19 cellular contexts compared by ENCODE assay signal in the genomic region with DNA sequence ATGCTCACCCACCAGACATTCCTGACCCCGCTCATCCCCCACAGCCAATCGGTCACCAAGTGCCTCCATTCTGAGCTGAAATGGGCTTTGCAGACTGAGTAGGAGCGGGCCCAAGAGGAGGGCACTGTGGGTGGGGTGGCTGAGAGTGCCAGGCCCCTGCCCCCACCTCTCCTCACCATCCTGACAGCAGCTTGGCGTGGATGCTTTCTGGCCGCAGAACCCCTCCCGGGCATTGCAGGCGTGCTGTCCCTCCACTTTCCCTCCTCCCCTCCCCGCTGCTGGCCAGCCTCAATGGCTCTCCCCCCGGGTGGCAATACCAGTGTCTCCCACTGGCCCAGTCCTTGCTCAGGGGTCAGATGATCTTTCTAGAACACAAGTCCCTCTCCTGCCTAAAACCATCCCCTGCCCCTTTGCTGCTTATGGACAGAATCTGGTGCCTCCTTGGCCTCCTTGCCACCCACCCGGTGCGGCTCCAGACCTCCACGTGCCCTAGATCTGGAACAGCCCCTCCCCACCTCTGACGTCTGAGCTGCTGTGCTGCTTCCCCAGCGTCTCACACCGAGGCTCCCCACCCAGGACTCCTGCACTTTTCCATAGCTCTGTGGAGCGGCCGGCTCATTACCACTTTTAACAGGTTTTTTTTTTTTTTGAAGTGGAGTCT. TPM values are rescaled to one million over a fixed set of nuclear protein-coding genes. Genes with fewer than 3 reads are reported as not detected.
A peak's percentile ranks its signal among the peaks of the same experiment; 100 is the strongest.
DNase-seq lines count a peak whose midpoint lies in the region; ATAC-seq, FAIRE-seq and TF ChIP-seq lines count a peak whose summit lies in the region.
"Had no signal": no experiment of that assay in that cellular context is flagged by ENCODE, and none has a peak within 500 bp of the region (broad histone marks: within the 10 kb centered on the region; RNA-seq: fewer than 3 reads in every experiment).

No MANE protein-coding gene starts in this region.

- TF ChIP-seq EP300 in HepG2 (IDR thresholded peaks at IDR 0.05; ENCODE audit: low read depth in 2 of 2, low read length in 2 of 2) (no peak), HepG2 (CRISPR knock-in tag; IDR thresholded peaks at IDR 0.05; ENCODE audit: borderline replicate concordance) (no peak), suprapubic skin (IDR thresholded peaks at IDR 0.05) (no peak)

- no peaks in the 10 kb centered on the region for H3K36me3 ChIP-seq in right atrium auricular region
- H3K36me3 ChIP-seq in HepG2 (replicated peaks in 1 of 2; ENCODE audit: control insufficient read depth in 1 of 2, insufficient read depth in 2 of 2, low read length in 2 of 2), result no peaks in the 10 kb centered on the region
- H3K36me3 ChIP-seq in suprapubic skin, result no peaks in the 10 kb centered on the region
- H3K36me3 ChIP-seq in mucosa of descending colon (ENCODE audit: low read depth), result no peaks in the 10 kb centered on the region

- TF ChIP-seq POLR2A in HepG2 (IDR thresholded peaks at IDR 0.05; ENCODE audit: insufficient read depth in 1 of 2, low read depth in 2 of 2, low read length in 2 of 2) (no peak), suprapubic skin (IDR thresholded peaks at IDR 0.05) (no peak)

- H3K4me1 ChIP-seq in right atrium auricular region (peaks cover 0 to 25% of the 10 kb centered on the region in 2 donors), HepG2 (ENCODE audit: insufficient read depth, low read length) (no peaks in the 10 kb centered on the region), suprapubic skin (no peaks in the 10 kb centered on the region), mucosa of descending colon (ENCODE audit: low read depth) (no peaks in the 10 kb centered on the region)

- FAIRE-seq in HepG2 (lab: Jason Lieb, UNC), result no peak
- FAIRE-seq: H1 had no signal

- no TSS peak for BruUV-seq in HepG2 (replicated peaks; lab: Mats Ljungman, UMichigan)

- H3K27me3 ChIP-seq in right atrium auricular region (no peaks in the 10 kb centered on the region), HepG2 (ENCODE audit: control insufficient read depth in 1 of 2, insufficient read depth in 2 of 2, low read length in 2 of 2) (peaks cover 17 to 87% of the 10 kb centered on the region in 2 experiments), suprapubic skin (peaks cover 70% of the 10 kb centered on the region)

- H3K4me3 Mint-ChIP-seq in chondrocyte (ENCODE audit: unreplicated experiment) (no peak overlapping the region), T-cell (no peak overlapping the region)
- H3K4me3 Mint-ChIP-seq: CD8-positive, alpha-beta memory T cell had no signal

- in situ Hi-C loops in HepG2 (cut with HindIII; ENCODE audit: extremely low pct_ligation_motif_present, low pct_unique_long_range_greater_than_20kb), result no loop called here

- H3K36me3 Mint-ChIP-seq in chondrocyte (ENCODE audit: low read depth) (no peaks in the 10 kb centered on the region), T-cell (no peaks in the 10 kb centered on the region)
- H3K36me3 Mint-ChIP-seq: CD8-positive, alpha-beta memory T cell had no signal

- CTCF ChIA-PET in HepG2 (lab: Yijun Ruan, JAX; ENCODE audit: low intra/inter-chr PET ratio, low total read pairs) (no interaction called here), T-cell (lab: Charles Lee) (interaction anchor here in 1 of 2 donors (0.6 kb wide), 1 partner anchor 134 kb away, joined by 7 read pairs; no protein-coding TSS in a partner anchor)

- H3K4me2 ChIP-seq in HepG2 (ENCODE audit: low read depth, low read length), result no peak overlapping the region

- H3K27me3 Mint-ChIP-seq in chondrocyte (ENCODE audit: low read depth) (peaks cover 39% of the 10 kb centered on the region), T-cell (peaks cover 7 to 21% of the 10 kb centered on the region in 2 donors)

- H3K9ac ChIP-seq in HepG2 (ENCODE audit: insufficient read depth, low read depth, low read length), result no peak overlapping the region

- 11% methylated on average over 15 of the region's 17 CpGs for WGBS in HepG2 (ENCODE audit: low lambda C conversion rate)
- WGBS in suprapubic skin, result 73% methylated on average over 13 of the region's 17 CpGs

- POLR2A ChIA-PET in HepG2 (lab: Yijun Ruan, JAX), result no interaction called here
- POLR2A ChIA-PET in T-cell (lab: Charles Lee), result no interaction called here

- H3K27ac ChIP-seq in right atrium auricular region (no peak overlapping the region), HepG2 (ENCODE audit: extremely low read length, insufficient read depth, low read length) (no peak overlapping the region), suprapubic skin (no peak overlapping the region)

- no peak for TF ChIP-seq RAD21 in HepG2 (CRISPR knock-in tag; IDR thresholded peaks at IDR 0.05)

- DNase-seq in left cardiac atrium (peak; percentile 9), right atrium auricular region (ENCODE audit: low spot score) (no peak), chondrocyte (ENCODE audit: low spot score) (peak; percentile 90), HepG2 (ENCODE audit: low spot score) (no peak), suprapubic skin (ENCODE audit: low spot score in 2 of 2) (peak; percentile 50 to 69), T-cell (no peak), mucosa of descending colon (no peak)
- DNase-seq: Karpas-422, MM.1S, NCI-H1105 treated with DMSO at 0.1 percent for 48 hours, NCI-H1930, NCI-H2171, SHP77 treated with DMSO at 0.1 percent for 48 hours had no signal

- H3K79me2 ChIP-seq in HepG2 (ENCODE audit: insufficient read depth, low read length), result no peaks in the 10 kb centered on the region

- ATAC-seq in left cardiac atrium (no peak), HepG2 (no peak), HG03175 (IDR thresholded peaks at IDR 0.05; ENCODE audit: unreplicated experiment) (no peak), T-cell (replicated peaks in 1 of 4) (no peak), mucosa of descending colon (no peak)
- ATAC-seq: Panc1 had no signal

- no peak overlapping the region for H2AFZ ChIP-seq in HepG2 (ENCODE audit: low read length)

- H3K4me1 Mint-ChIP-seq in chondrocyte (ENCODE audit: low read depth), result peaks cover under 1% of the 10 kb centered on the region
- H3K4me1 Mint-ChIP-seq in T-cell, result peaks cover 5 to 14% (median 6%) of the 10 kb centered on the region in 3 donors

- H3K9me3 Mint-ChIP-seq in chondrocyte (ENCODE audit: low read depth), result no peaks in the 10 kb centered on the region
- H3K9me3 Mint-ChIP-seq in T-cell, result no peaks in the 10 kb centered on the region
- H3K9me3 Mint-ChIP-seq: CD8-positive, alpha-beta memory T cell had no signal

- H3K9me3 ChIP-seq in right atrium auricular region (no peaks in the 10 kb centered on the region), HepG2 (ENCODE audit: low read length) (no peaks in the 10 kb centered on the region), suprapubic skin (no peaks in the 10 kb centered on the region), mucosa of descending colon (no peaks in the 10 kb centered on the region)

- TF ChIP-seq CTCF in right atrium auricular region (IDR thresholded peaks at IDR 0.05), result no peak
- no peak for TF ChIP-seq CTCF in chondrocyte (IDR thresholded peaks at IDR 0.05)
- TF ChIP-seq CTCF in HepG2 (CRISPR knock-in tag; IDR thresholded peaks at IDR 0.05), result no peak
- TF ChIP-seq CTCF in suprapubic skin (IDR thresholded peaks at IDR 0.05), result no peak
- no peak for TF ChIP-seq CTCF in mucosa of descending colon (IDR thresholded peaks at IDR 0.05)

- peaks cover 4% of the 10 kb centered on the region; the same call in 1 of the 2 replicates for H4K20me1 ChIP-seq in HepG2 (ENCODE audit: insufficient read depth, low read length)

- H3K27ac Mint-ChIP-seq in chondrocyte (ENCODE audit: unreplicated experiment), result no peak overlapping the region
- H3K27ac Mint-ChIP-seq in T-cell, result no peak overlapping the region

- H3K4me3 ChIP-seq in right atrium auricular region, result no peak overlapping the region
- H3K4me3 ChIP-seq in HepG2 (replicated peaks in 1 of 3; ENCODE audit: insufficient read depth in 1 of 3, low read depth in 2 of 3, low read length in 3 of 3), result no peak overlapping the region
- H3K4me3 ChIP-seq in suprapubic skin, result no peak overlapping the region
- no peak overlapping the region for H3K4me3 ChIP-seq in mucosa of descending colon

- intact Hi-C loops in left cardiac atrium (cut with DNase I), result no loop called here
- intact Hi-C loops in HepG2 (cut with micrococcal nuclease; ENCODE audit: unreplicated experiment), result no loop called here
- intact Hi-C loops in mucosa of descending colon (cut with DNase I, micrococcal nuclease), result no loop called here

RNA-seq across cellular contexts. Expression of a gene that starts 6.1 kb away (rescaled TPM):
- 1 to 10 TPM; 5.6 to 8.2 TPM for total RNA-seq in left cardiac atrium
- total RNA-seq in right atrium auricular region, result 1 to 10 TPM; 2.0 to 4.2 TPM
- total RNA-seq in chondrocyte, result 0.10 to 0.31 TPM (median 0.29 TPM) in 3 replicates
- not detected in 2 replicates for total RNA-seq in HepG2 (2016; rRNA removed; fragmentation: Illumina TruSeq; extraction: Trizol)
- not detected in 2 replicates for total RNA-seq in HepG2 (2016; cell fraction: cytosol; rRNA removed; fragmentation: Illumina TruSeq; extraction: Trizol; ENCODE audit: low read depth)
- total RNA-seq in HepG2 (2016; cell fraction: insoluble cytoplasmic fraction; rRNA removed; fragmentation: Illumina TruSeq; extraction: Trizol), result not detected in 2 replicates
- not detected in 2 replicates for total RNA-seq in HepG2 (2016; cell fraction: membrane; rRNA removed; fragmentation: Illumina TruSeq; extraction: Trizol)
- not detected in 2 replicates for total RNA-seq in HepG2 (2016; cell fraction: nucleus; rRNA removed; fragmentation: Illumina TruSeq; extraction: Trizol)
- polyA plus RNA-seq in HepG2 (2011; rRNA removed), result not detected in 2 replicates
- 0.01 and 0.04 TPM in 2 replicates for polyA plus RNA-seq in HepG2 (2011; cell fraction: cytosol; rRNA removed)
- 0.10 and 0.19 TPM in 2 replicates for polyA plus RNA-seq in HepG2 (2011; cell fraction: nucleus; rRNA removed)
- not detected in 2 replicates for polyA plus RNA-seq in HepG2 (2012)
- polyA plus RNA-seq in HepG2 (2016; cell fraction: cytosol; fragmentation: Illumina TruSeq; extraction: Trizol; ENCODE audit: low read depth), result not detected in 2 replicates
- polyA plus RNA-seq in HepG2 (2016; cell fraction: insoluble cytoplasmic fraction; fragmentation: Illumina TruSeq; extraction: Trizol; ENCODE audit: low read depth), result not detected in 2 replicates
- polyA plus RNA-seq in HepG2 (2016; cell fraction: membrane; fragmentation: Illumina TruSeq; extraction: Trizol; ENCODE audit: low read depth), result not detected in 2 replicates
- polyA plus RNA-seq in HepG2 (2016; cell fraction: nucleus; fragmentation: Illumina TruSeq; extraction: Trizol; ENCODE audit: insufficient read depth, low read depth), result not detected in 2 replicates
- polyA minus RNA-seq in HepG2 (2011; rRNA and poly(A)+ RNA removed; ENCODE audit: low replicate concordance), result not detected in 2 replicates
- not detected in 2 replicates for polyA minus RNA-seq in HepG2 (2011; cell fraction: cytosol; rRNA and poly(A)+ RNA removed)
- polyA minus RNA-seq in HepG2 (2011; cell fraction: nucleus; rRNA and poly(A)+ RNA removed), result not detected in 2 replicates
- 1 to 10 TPM in 3 of 4 donors, under 1 TPM in 1; 0.79 to 8.9 (median 1.4) TPM for total RNA-seq in suprapubic skin
- total RNA-seq in T-cell, result 10 to 100 TPM in 1 of 5 donors, 1 to 10 TPM in 4; 5.0 to 11.6 (median 8.6) TPM
- 1 to 10 TPM; 2.8 to 9.7 (median 6.0) TPM for total RNA-seq in mucosa of descending colon

RNA-seq across cellular contexts. Expression of a gene that starts 52.0 kb away (rescaled TPM):
- total RNA-seq in left cardiac atrium, result not detected
- not detected for total RNA-seq in right atrium auricular region
- 0.47 to 0.77 TPM in 2 of 3 replicates, not detected in the other for total RNA-seq in chondrocyte
- not detected in 2 replicates for total RNA-seq in HepG2 (2016; rRNA removed; fragmentation: Illumina TruSeq; extraction: Trizol)
- total RNA-seq in HepG2 (2016; cell fraction: cytosol; rRNA removed; fragmentation: Illumina TruSeq; extraction: Trizol; ENCODE audit: low read depth), result not detected in 2 replicates
- not detected in 2 replicates for total RNA-seq in HepG2 (2016; cell fraction: insoluble cytoplasmic fraction; rRNA removed; fragmentation: Illumina TruSeq; extraction: Trizol)
- total RNA-seq in HepG2 (2016; cell fraction: membrane; rRNA removed; fragmentation: Illumina TruSeq; extraction: Trizol), result not detected in 2 replicates
- total RNA-seq in HepG2 (2016; cell fraction: nucleus; rRNA removed; fragmentation: Illumina TruSeq; extraction: Trizol), result not detected in 2 replicates
- 0.17 TPM in 1 of 2 replicates, not detected in the other for polyA plus RNA-seq in HepG2 (2011; rRNA removed)
- polyA plus RNA-seq in HepG2 (2011; cell fraction: cytosol; rRNA removed), result not detected in 2 replicates
- polyA plus RNA-seq in HepG2 (2011; cell fraction: nucleus; rRNA removed), result not detected in 2 replicates
- not detected in 2 replicates for polyA plus RNA-seq in HepG2 (2012)
- not detected in 2 replicates for polyA plus RNA-seq in HepG2 (2016; cell fraction: cytosol; fragmentation: Illumina TruSeq; extraction: Trizol; ENCODE audit: low read depth)
- polyA plus RNA-seq in HepG2 (2016; cell fraction: insoluble cytoplasmic fraction; fragmentation: Illumina TruSeq; extraction: Trizol; ENCODE audit: low read depth), result not detected in 2 replicates
- polyA plus RNA-seq in HepG2 (2016; cell fraction: membrane; fragmentation: Illumina TruSeq; extraction: Trizol; ENCODE audit: low read depth), result not detected in 2 replicates
- polyA plus RNA-seq in HepG2 (2016; cell fraction: nucleus; fragmentation: Illumina TruSeq; extraction: Trizol; ENCODE audit: insufficient read depth, low read depth), result not detected in 2 replicates
- not detected in 2 replicates for polyA minus RNA-seq in HepG2 (2011; rRNA and poly(A)+ RNA removed; ENCODE audit: low replicate concordance)
- not detected in 2 replicates for polyA minus RNA-seq in HepG2 (2011; cell fraction: cytosol; rRNA and poly(A)+ RNA removed)
- not detected in 2 replicates for polyA minus RNA-seq in HepG2 (2011; cell fraction: nucleus; rRNA and poly(A)+ RNA removed)
- 1 to 10 TPM in 3 of 4 donors, not detected in 1; 2.2 to 7.8 (median 4.1) TPM for total RNA-seq in suprapubic skin
- total RNA-seq in T-cell, result under 1 TPM in 2 of 5 donors, not detected in 3; 0.92 to 0.99 TPM
- not detected for total RNA-seq in mucosa of descending colon
- total RNA-seq: H1, NCI-H460 had no signal
- polyA plus RNA-seq: BJ had no signal

Comparison
In these comparisons a context has a peak if more than half of its experiments do, and no peak if none do; other contexts are left out.
1. DNase-seq: peak in left cardiac atrium (single experiment), chondrocyte (single experiment) and suprapubic skin (2 of 2); none in right atrium auricular region (single experiment), HepG2 (single experiment), T-cell (0 of 34) and mucosa of descending colon (0 of 3).